ENCODE assay signal across 4 cellular contexts in the genomic region with DNA sequence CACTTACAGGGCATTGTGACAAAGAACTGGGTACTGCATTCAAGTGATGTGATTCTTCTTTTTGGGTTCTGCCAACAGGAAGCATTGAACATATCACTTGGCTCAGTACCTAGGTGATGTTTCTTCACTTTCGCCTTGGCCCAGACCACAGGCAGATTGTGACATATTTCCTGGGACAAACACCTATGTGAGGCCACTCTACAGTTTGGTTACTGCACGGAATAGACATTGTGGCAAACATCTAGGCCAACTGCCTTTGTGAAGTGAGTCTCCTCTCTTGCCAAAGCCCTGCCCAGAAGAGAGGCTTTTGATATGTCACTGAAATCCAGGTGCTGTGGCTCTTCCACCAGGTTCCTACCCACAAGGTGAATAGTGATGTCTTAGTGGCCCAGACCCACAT. TPM values are rescaled to one million over a fixed set of nuclear protein-coding genes. Genes with fewer than 3 reads are reported as not detected.
"Had no signal": no experiment of that assay in that cellular context is flagged by ENCODE, and none has a peak within 500 bp of the region (broad histone marks: within the 10 kb centered on the region; RNA-seq: fewer than 3 reads in every experiment).

No MANE protein-coding gene starts in this region.

RNA-seq across cellular contexts. Expression of a gene that starts 14.4 kb away (rescaled TPM):
- total RNA-seq: LHCN-M2, M059J, MCF 10A, NCI-H460 had no signal
